ENCODE assay signal across 20 cellular contexts in genomic region chr14:95287176-95287754, GRCh38. TPM values are rescaled to one million over a fixed set of nuclear protein-coding genes. Genes with fewer than 3 reads are reported as not detected.
DNase-seq lines count a peak whose midpoint lies in the region; ATAC-seq and TF ChIP-seq lines count a peak whose summit lies in the region.
"Had no signal": no experiment of that assay in that cellular context is flagged by ENCODE, and none has a peak within 500 bp of the region (broad histone marks: within the 10 kb centered on the region; RNA-seq: fewer than 3 reads in every experiment).

No MANE protein-coding gene starts in this region.

- no peaks in the 10 kb centered on the region for H3K9me3 Mint-ChIP-seq in stimulated activated memory B cell treated with anti-CD40 and anti-IgM and Interleukin-4, amounts not matched to agents 10 μg/mL and 1 μg/mL and 100 μg/mL, for 72 hours
- H3K9me3 Mint-ChIP-seq: activated naive CD4-positive, alpha-beta T cell treated with anti-CD3 and anti-CD28 coated beads, Interleukin-2, amount 50 U/mL, for 72 hours; CD8-positive, alpha-beta T cell had no signal

- peaks cover 61% of the 10 kb centered on the region for H3K4me1 Mint-ChIP-seq in stimulated activated memory B cell treated with anti-CD40 and anti-IgM and Interleukin-4, amounts not matched to agents 10 μg/mL and 1 μg/mL and 100 μg/mL, for 72 hours

- no peak for TF ChIP-seq CTCF in dorsolateral prefrontal cortex (IDR thresholded peaks at IDR 0.05 in 54 of 56, conservative IDR thresholded peaks at IDR 0.05 in 2 of 56; ENCODE audit: low read depth in 1 of 56, partially characterized antibody in 56 of 56)

- H3K4me3 ChIP-seq in dorsolateral prefrontal cortex, result peak overlapping the region in 1 of 59 donors; percentile 19
- H3K4me3 ChIP-seq: esophagus muscularis mucosa, gastrocnemius medialis, PC-9, smooth muscle cell, tibial artery had no signal

- peak overlapping the region; percentile 7 for H3K27ac Mint-ChIP-seq in stimulated activated memory B cell treated with anti-CD40 and anti-IgM and Interleukin-4, amounts not matched to agents 10 μg/mL and 1 μg/mL and 100 μg/mL, for 72 hours
- H3K27ac Mint-ChIP-seq: activated naive CD4-positive, alpha-beta T cell treated with anti-CD3 and anti-CD28 coated beads, Interleukin-2, amount 50 U/mL, for 72 hours; CD8-positive, alpha-beta T cell had no signal

- H3K27me3 Mint-ChIP-seq in stimulated activated memory B cell treated with anti-CD40 and anti-IgM and Interleukin-4, amounts not matched to agents 10 μg/mL and 1 μg/mL and 100 μg/mL, for 72 hours, result no peaks in the 10 kb centered on the region

- H3K36me3 Mint-ChIP-seq in stimulated activated memory B cell treated with anti-CD40 and anti-IgM and Interleukin-4, amounts not matched to agents 10 μg/mL and 1 μg/mL and 100 μg/mL, for 72 hours, result peaks cover 9% of the 10 kb centered on the region
- H3K36me3 Mint-ChIP-seq: activated naive CD4-positive, alpha-beta T cell treated with anti-CD3 and anti-CD28 coated beads, Interleukin-2, amount 50 U/mL, for 72 hours; CD8-positive, alpha-beta T cell had no signal

- intact Hi-C loops in dorsolateral prefrontal cortex (cut with DNase I), result no loop called here

- no peaks in the 10 kb centered on the region for H3K27me3 ChIP-seq in dorsolateral prefrontal cortex
- H3K27me3 ChIP-seq: gastrocnemius medialis, tibial artery had no signal

- no peak overlapping the region for H3K4me3 Mint-ChIP-seq in stimulated activated memory B cell treated with anti-CD40 and anti-IgM and Interleukin-4, amounts not matched to agents 10 μg/mL and 1 μg/mL and 100 μg/mL, for 72 hours
- H3K4me3 Mint-ChIP-seq: CD8-positive, alpha-beta T cell had no signal

- ATAC-seq in stimulated activated memory B cell treated with anti-CD40 and anti-IgM and Interleukin-4, amounts not matched to agents 10 μg/mL and 1 μg/mL and 100 μg/mL, for 72 hours, result no peak
- ATAC-seq in GM19023 (IDR thresholded peaks at IDR 0.05; ENCODE audit: unreplicated experiment), result no peak
- ATAC-seq: activated naive CD4-positive, alpha-beta T cell treated with anti-CD3 and anti-CD28 coated beads, Interleukin-2, amount 50 U/mL, for 72 hours; CD8-positive, alpha-beta T cell; gastrocnemius medialis had no signal

- DNase-seq in NCI-H1105 treated with DMSO at 0.1 percent for 48 hours (lab: John Stamatoyannopoulos, UW), result peak; percentile 67
- DNase-seq in NCI-H510A (lab: John Stamatoyannopoulos, UW), result peak; percentile 53
- DNase-seq in dorsolateral prefrontal cortex, result no peak
- no peak for DNase-seq in OCI-M2 (lab: John Stamatoyannopoulos, UW; ENCODE audit: unreplicated experiment)
- no peak for DNase-seq in activated CD4-positive, alpha-beta T cell treated with anti-CD3 and anti-CD28 coated beads, Interleukin-2, amount 50 U/mL, for 48 hours
- DNase-seq: CD8-positive, alpha-beta T cell; effector CD8-positive, alpha-beta T cell; gastrocnemius medialis; KG1; NCI-H2081; NCI-H774; PC-9; stimulated activated naive CD4-positive, alpha-beta T cell had no signal

- peak overlapping the region in 54 of 59 donors; percentile 3 to 100 (median 66) for H3K27ac ChIP-seq in dorsolateral prefrontal cortex
- H3K27ac ChIP-seq: esophagus muscularis mucosa, neutrophil, PC-9, tibial artery had no signal

RNA-seq across cellular contexts. Expression of gene CLMN, which starts 32.4 kb away (rescaled TPM):
- 100 to 1,000 TPM in 37 of 120 experiments, 10 to 100 TPM in 83; 22.3 to 262 (median 78.6) TPM for total RNA-seq in dorsolateral prefrontal cortex

Comparison
In these comparisons a context has a peak if more than half of its experiments do, and no peak if none do; other contexts are left out.
1. DNase-seq: peak in NCI-H1105 treated with DMSO at 0.1 percent for 48 hours (single experiment) and NCI-H510A (single experiment); none in dorsolateral prefrontal cortex (0 of 10), OCI-M2 (single experiment) and activated CD4-positive, alpha-beta T cell treated with anti-CD3 and anti-CD28 coated beads, Interleukin-2, amount 50 U/mL, for 48 hours (0 of 2).